Comparison of ENCODE assay signal across 20 cellular contexts in genomic region chr18:49645196-49645595, GRCh38.
"Had no signal": no experiment of that assay in that cellular context is flagged by ENCODE, and none has a peak within 500 bp of the region (broad histone marks: within the 10 kb centered on the region; RNA-seq: fewer than 3 reads in every experiment).

No MANE protein-coding gene starts in this region.

- H3K27me3 ChIP-seq: esophagus muscularis mucosa had no signal

- H3K27ac ChIP-seq: parathyroid adenoma, psoas muscle, WERI-Rb-1 had no signal

- H3K4me3 ChIP-seq: psoas muscle had no signal

- H3K9ac ChIP-seq: parathyroid adenoma had no signal

- ATAC-seq: naive thymus-derived CD8-positive, alpha-beta T cell; stimulated activated memory B cell treated with anti-CD40 and anti-IgM and Interleukin-4, amounts not matched to agents 10 μg/mL and 1 μg/mL and 100 μg/mL, for 72 hours; stimulated activated naive CD8-positive, alpha-beta T cell treated with anti-CD3 and anti-CD28 coated beads, Interleukin-15, amount 100 ng/mL, for 72 hours had no signal

- H3K9me3 ChIP-seq: esophagus muscularis mucosa, psoas muscle had no signal

- DNase-seq: activated CD4-positive, alpha-beta memory T cell treated with anti-CD3 and anti-CD28 coated beads, Interleukin-2, amount 10 ng/mL, durations not matched to agents 7 days and 5 days; activated CD4-positive, alpha-beta T cell treated with anti-CD3 and anti-CD28 coated beads, Interleukin-2, amount 10 ng/mL, durations not matched to agents 24 days and 14 days; activated CD4-positive, CD25-positive, alpha-beta regulatory T cell treated with anti-CD3 and anti-CD28 coated beads, Interleukin-2, amount 50 U/mL, for 72 hours; activated CD8-positive, alpha-beta memory T cell treated with anti-CD3 and anti-CD28 coated beads, Interleukin-2, amount 50 U/mL, for 48 hours; activated gamma-delta T cell; activated naive CD4-positive, alpha-beta T cell treated with anti-CD3 and anti-CD28 coated beads, Interleukin-2, amount 10 ng/mL, durations not matched to agents 7 days and 5 days; activated T-cell treated with anti-CD3 and anti-CD28 coated beads, Interleukin-2, amount 50 U/mL, for 24 hours; amygdala; caudate nucleus; naive thymus-derived CD8-positive, alpha-beta T cell; occipital lobe; stimulated activated CD4-positive, alpha-beta T cell treated with anti-CD3 and anti-CD28 coated beads, Interleukin-12 subunit alpha, Interleukin-12 subunit beta, amount 100 ng/mL, for 4 hours; stimulated activated CD4-positive, alpha-beta T cell treated with anti-CD3 and anti-CD28 coated beads, Interleukin-4, amount 100 ng/mL, for 24 hours; stimulated activated naive CD8-positive, alpha-beta T cell treated with anti-CD3 and anti-CD28 coated beads, Interleukin-15, amount 100 ng/mL, for 72 hours; trophoblast cell; WERI-Rb-1 had no signal

- H3K4me1 ChIP-seq: parathyroid adenoma had no signal

- H3K36me3 ChIP-seq: esophagus muscularis mucosa, WERI-Rb-1 had no signal
